ENCODE assay signal across 16 cellular contexts in the genomic region with DNA sequence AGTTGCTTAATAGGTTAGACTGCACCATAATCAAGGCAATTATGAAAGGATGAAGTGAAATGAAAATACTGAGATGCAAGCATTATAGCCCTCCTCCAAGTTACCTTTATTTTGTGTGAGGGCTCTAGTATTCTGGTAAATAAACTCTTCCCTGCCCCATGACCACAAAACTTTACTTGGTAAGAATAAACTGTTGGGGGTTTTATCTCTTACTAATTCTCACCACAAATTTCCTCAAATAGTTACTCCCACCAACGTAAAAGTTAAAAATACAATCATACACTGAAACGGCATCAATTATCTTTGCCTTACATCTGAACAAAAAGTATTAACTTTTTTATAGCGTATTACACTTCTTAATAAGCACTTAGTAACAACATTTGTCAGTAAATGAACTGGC. TPM values are rescaled to one million over a fixed set of nuclear protein-coding genes. Genes with fewer than 3 reads are reported as not detected.
DNase-seq lines count a peak whose midpoint lies in the region; TF ChIP-seq lines count a peak whose summit lies in the region.
"Had no signal": no experiment of that assay in that cellular context is flagged by ENCODE, and none has a peak within 500 bp of the region (broad histone marks: within the 10 kb centered on the region; RNA-seq: fewer than 3 reads in every experiment).

No MANE protein-coding gene starts in this region.

- H4K20me1 ChIP-seq in KMS-11 (ENCODE audit: insufficient read depth): no peaks in the 10 kb centered on the region

- POLR2A ChIA-PET in activated CD4-positive, alpha-beta memory T cell treated with anti-CD3 and anti-CD28 coated beads, Interleukin-2, amount 10 ng/mL, durations not matched to agents 7 days and 5 days (lab: Charles Lee): interaction anchor here (7.7 to 7.8 kb wide), 2 partner anchors 8 to 28 kb away, joined by 94 to 110 read pairs; partner anchors contain the start of gene C21orf91

- H3K9ac ChIP-seq in KMS-11: no peak overlapping the region

- no peak for TF ChIP-seq POLR2A in spleen (IDR thresholded peaks at IDR 0.05)

- peak overlapping the region; percentile 52 for H3K4me2 ChIP-seq in KMS-11
- H3K4me2 ChIP-seq: PC-9 had no signal

- peaks cover 77% of the 10 kb centered on the region for H3K36me3 Mint-ChIP-seq in activated T-cell treated with anti-CD3 and anti-CD28 coated beads, Interleukin-2, amount 50 U/mL, for 24 hours (ENCODE audit: low read depth)
- H3K36me3 Mint-ChIP-seq in activated CD4-positive, alpha-beta memory T cell treated with anti-CD3 and anti-CD28 coated beads, Interleukin-2, amount 10 ng/mL, durations not matched to agents 7 days and 5 days (ENCODE audit: low read depth): peaks cover 71% of the 10 kb centered on the region

- H3K27ac Mint-ChIP-seq in activated T-cell treated with anti-CD3 and anti-CD28 coated beads, Interleukin-2, amount 50 U/mL, for 24 hours: peak overlapping the region; percentile 81
- H3K27ac Mint-ChIP-seq in activated CD4-positive, alpha-beta memory T cell treated with anti-CD3 and anti-CD28 coated beads, Interleukin-2, amount 10 ng/mL, durations not matched to agents 7 days and 5 days: peak overlapping the region; percentile 93

- peaks cover 0 to 4% (median 0%) of the 10 kb centered on the region in 8 donors for H3K9me3 ChIP-seq in spleen
- H3K9me3 ChIP-seq: gastrocnemius medialis, prostate gland had no signal

- DNase-seq in activated T-cell treated with anti-CD3 and anti-CD28 coated beads, Interleukin-2, amount 50 U/mL, for 24 hours: no peak
- DNase-seq in activated T-cell treated with anti-CD3 and anti-CD28 coated beads, Interleukin-2, amount 50 U/mL, for 48 hours: no peak
- DNase-seq in activated CD4-positive, alpha-beta memory T cell treated with anti-CD3 and anti-CD28 coated beads, Interleukin-2, amount 10 ng/mL, durations not matched to agents 7 days and 5 days: no peak
- no peak for DNase-seq in spleen
- DNase-seq in MV-4-11 (lab: John Stamatoyannopoulos, UW): no peak
- DNase-seq in dedifferentiated amniotic fluid mesenchymal stem cell (ENCODE audit: extremely low spot score): no peak
- DNase-seq in RPMI8226: no peak
- DNase-seq: anterior cingulate cortex, gastrocnemius medialis, KG1, NCI-H1694 treated with DMSO at 0.1 percent for 48 hours, PC-9 had no signal

- H3K36me3 ChIP-seq in KMS-11 (ENCODE audit: insufficient read depth) (no peaks in the 10 kb centered on the region), spleen (peaks cover 0 to 45% (median 6%) of the 10 kb centered on the region in 6 donors)
- H3K36me3 ChIP-seq: prostate gland had no signal

- H3K79me2 ChIP-seq in KMS-11 (ENCODE audit: insufficient read depth, low read depth): no peaks in the 10 kb centered on the region

- 25 to 44% (median 32%) methylated on average over 3 of the region's 3 CpGs for WGBS in spleen, 5 donors

- intact Hi-C loops in spleen (cut with DNase I; ENCODE audit: low total_unique reads): no loop called here

- H3K27ac ChIP-seq in KMS-11 (peak overlapping the region; percentile 53), spleen (peak overlapping the region in 7 of 8 donors; percentile 26 to 64 (median 52))
- H3K27ac ChIP-seq: epithelial cell of prostate, gastrocnemius medialis, PC-9, prostate gland, VCaP had no signal

- H3K4me3 Mint-ChIP-seq in activated T-cell treated with anti-CD3 and anti-CD28 coated beads, Interleukin-2, amount 50 U/mL, for 24 hours: peak overlapping the region; percentile 44
- peak overlapping the region; percentile 36 for H3K4me3 Mint-ChIP-seq in activated CD4-positive, alpha-beta memory T cell treated with anti-CD3 and anti-CD28 coated beads, Interleukin-2, amount 10 ng/mL, durations not matched to agents 7 days and 5 days

- TF ChIP-seq CTCF in KMS-11 (conservative IDR thresholded peaks at IDR 0.05; ENCODE audit: low read depth, low read length) (no peak), spleen (IDR thresholded peaks at IDR 0.05 in 8 of 11, conservative IDR thresholded peaks at IDR 0.05 in 3 of 11) (no peak)

- peaks cover 98% of the 10 kb centered on the region for H3K4me1 ChIP-seq in KMS-11 (ENCODE audit: low read depth, poor library complexity, severe bottlenecking)
- peaks cover 9 to 92% (median 53%) of the 10 kb centered on the region in 6 donors for H3K4me1 ChIP-seq in spleen

- no peaks in the 10 kb centered on the region for H3K27me3 Mint-ChIP-seq in activated T-cell treated with anti-CD3 and anti-CD28 coated beads, Interleukin-2, amount 50 U/mL, for 24 hours
- no peaks in the 10 kb centered on the region for H3K27me3 Mint-ChIP-seq in activated CD4-positive, alpha-beta memory T cell treated with anti-CD3 and anti-CD28 coated beads, Interleukin-2, amount 10 ng/mL, durations not matched to agents 7 days and 5 days

- no peak overlapping the region for H3K4me3 ChIP-seq in KMS-11 (IDR thresholded peaks at IDR 0.05; ENCODE audit: insufficient read depth, low read depth, low read length)
- H3K4me3 ChIP-seq in spleen: no peak overlapping the region
- H3K4me3 ChIP-seq: gastrocnemius medialis, PC-9, prostate gland had no signal

- no peak overlapping the region for H2AFZ ChIP-seq in KMS-11 (ENCODE audit: low read depth)
- H2AFZ ChIP-seq: PC-9 had no signal

- H3K4me1 Mint-ChIP-seq in activated T-cell treated with anti-CD3 and anti-CD28 coated beads, Interleukin-2, amount 50 U/mL, for 24 hours (ENCODE audit: low read depth): peaks cover 91% of the 10 kb centered on the region
- peaks cover 88% of the 10 kb centered on the region for H3K4me1 Mint-ChIP-seq in activated CD4-positive, alpha-beta memory T cell treated with anti-CD3 and anti-CD28 coated beads, Interleukin-2, amount 10 ng/mL, durations not matched to agents 7 days and 5 days

- H3K9me3 Mint-ChIP-seq in activated T-cell treated with anti-CD3 and anti-CD28 coated beads, Interleukin-2, amount 50 U/mL, for 24 hours: peaks cover 3% of the 10 kb centered on the region
- H3K9me3 Mint-ChIP-seq in activated CD4-positive, alpha-beta memory T cell treated with anti-CD3 and anti-CD28 coated beads, Interleukin-2, amount 10 ng/mL, durations not matched to agents 7 days and 5 days: no peaks in the 10 kb centered on the region

- CTCF ChIA-PET in activated CD4-positive, alpha-beta memory T cell treated with anti-CD3 and anti-CD28 coated beads, Interleukin-2, amount 10 ng/mL, durations not matched to agents 7 days and 5 days (lab: Charles Lee): no interaction called here

- H3K27me3 ChIP-seq in KMS-11 (ENCODE audit: insufficient read depth, low read depth): no peaks in the 10 kb centered on the region
- H3K27me3 ChIP-seq in spleen (replicated peaks in 1 of 7): no peaks in the 10 kb centered on the region
- H3K27me3 ChIP-seq: gastrocnemius medialis had no signal

RNA-seq across cellular contexts. Expression of gene C21orf91, which starts 29.5 kb away (rescaled TPM):
- 10 to 100 TPM; 55.9 to 57.1 TPM for total RNA-seq in activated CD4-positive, alpha-beta memory T cell treated with anti-CD3 and anti-CD28 coated beads, Interleukin-2, amount 10 ng/mL, durations not matched to agents 7 days and 5 days
- 10 to 100 TPM; 12.7 to 28.6 (median 23.6) TPM for total RNA-seq in spleen
- polyA plus RNA-seq in spleen: 1 to 10 TPM; 4.2 to 5.3 (median 4.6) TPM
